Comparison of ENCODE assay signal across 8 cellular contexts in the genomic region with DNA sequence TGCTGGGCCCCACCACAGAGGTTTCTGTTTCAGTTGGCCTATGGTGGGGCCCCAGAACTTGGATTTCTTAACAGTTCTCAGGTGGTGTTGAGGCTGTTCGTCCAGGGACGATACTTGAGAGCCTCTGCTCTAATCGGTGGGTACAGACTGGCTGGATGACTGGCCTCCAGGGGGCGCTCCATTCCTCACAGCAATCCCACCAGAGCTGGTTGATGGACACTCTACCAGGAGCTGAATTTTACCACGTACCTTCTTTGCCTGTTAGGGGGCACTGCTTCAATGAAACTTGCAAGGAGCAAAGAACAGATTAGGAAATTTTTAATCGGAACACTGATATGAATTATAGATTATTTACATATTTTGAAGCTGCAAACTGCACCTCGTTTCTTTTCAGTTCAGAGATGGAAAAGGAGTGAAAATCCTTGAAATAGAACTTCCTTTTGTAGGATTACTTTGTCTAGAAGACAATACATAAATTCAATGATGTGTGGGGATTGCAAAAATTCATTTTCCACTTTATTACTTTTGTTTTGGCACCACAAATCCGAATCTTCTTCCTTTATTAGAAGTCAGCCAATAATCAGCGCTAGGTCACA. TPM values are rescaled to one million over a fixed set of nuclear protein-coding genes. Genes with fewer than 3 reads are reported as not detected.
DNase-seq lines count a peak whose midpoint lies in the region; ATAC-seq and TF ChIP-seq lines count a peak whose summit lies in the region.

No MANE protein-coding gene starts in this region.

- TF ChIP-seq CTCF in AG09319 (IDR thresholded peaks at IDR 0.05; ENCODE audit: low read depth, low read length) = peak; percentile 75

- peak; percentile 100 for ATAC-seq in GM18907 (IDR thresholded peaks at IDR 0.05; ENCODE audit: unreplicated experiment)
- peak; percentile 100 for ATAC-seq in HG03103 (IDR thresholded peaks at IDR 0.05; ENCODE audit: low read depth, unreplicated experiment)

- DNase-seq in AG09319 (ENCODE audit: extremely low read depth, low read depth) = peak; percentile 35
- DNase-seq in NCI-H524 (lab: John Stamatoyannopoulos, UW) = peak; percentile 61 to 88
- peak; percentile 89 to 92 for DNase-seq in activated CD4-positive, alpha-beta T cell treated with anti-CD3 and anti-CD28 coated beads, Interleukin-2, amount 50 U/mL, for 4 hours
- DNase-seq in ecto neural progenitor cell (ENCODE audit: low spot score) = peak; percentile 86
- peak; percentile 85 to 90 for DNase-seq in lung microvascular endothelial cell (ENCODE audit: low read depth in 2 of 2)
- DNase-seq in stimulated activated CD8-positive, alpha-beta memory T cell treated with anti-CD3 and anti-CD28 coated beads, Interleukin-12 subunit alpha, Interleukin-12 subunit beta, amount 100 ng/mL, for 4 hours (ENCODE audit: low read depth) = peak; percentile 77

RNA-seq across cellular contexts. Expression of a gene that starts 44.8 kb away (rescaled TPM):
- total RNA-seq in lung microvascular endothelial cell = 50.1 and 70.0 TPM in 2 replicates

Comparison
In these comparisons a context has a peak if more than half of its experiments do, and no peak if none do; other contexts are left out.
1. Peak in every context shown above with its lines: DNase-seq and ATAC-seq.
2. DNase-seq: peak in every context shown above with its lines; median percentile 90 in activated CD4-positive, alpha-beta T cell treated with anti-CD3 and anti-CD28 coated beads, Interleukin-2, amount 50 U/mL, for 4 hours; 88 in lung microvascular endothelial cell; 86 in ecto neural progenitor cell; 77 in stimulated activated CD8-positive, alpha-beta memory T cell treated with anti-CD3 and anti-CD28 coated beads, Interleukin-12 subunit alpha, Interleukin-12 subunit beta, amount 100 ng/mL, for 4 hours; 74 in NCI-H524; 35 in AG09319.